Comparison of ENCODE assay signal across 20 cellular contexts in genomic region chr3:177642042-177642441, GRCh38.
DNase-seq lines count a peak whose midpoint lies in the region; ATAC-seq and TF ChIP-seq lines count a peak whose summit lies in the region.
"Had no signal": no experiment of that assay in that cellular context is flagged by ENCODE, and none has a peak within 500 bp of the region (broad histone marks: within the 10 kb centered on the region; RNA-seq: fewer than 3 reads in every experiment).

No MANE protein-coding gene starts in this region.

- H3K79me1 ChIP-seq in mesenchymal stem cell (replicated peaks; ENCODE audit: low read length, poor library complexity, severe bottlenecking), result no peaks in the 10 kb centered on the region

- H2BK12ac ChIP-seq in mesenchymal stem cell (ENCODE audit: low read length in 2 of 2), result no peak overlapping the region

- peaks cover 47% of the 10 kb centered on the region for H3K4me1 Mint-ChIP-seq in activated T-cell treated with anti-CD3 and anti-CD28 coated beads, Interleukin-2, amount 50 U/mL, for 72 hours (ENCODE audit: low read depth)
- H3K4me1 Mint-ChIP-seq in activated naive CD8-positive, alpha-beta T cell (ENCODE audit: low read depth), result peaks cover 66% of the 10 kb centered on the region
- H3K4me1 Mint-ChIP-seq in neural progenitor cell, result peaks cover 14% of the 10 kb centered on the region

- no peak overlapping the region for H3K18ac ChIP-seq in mesenchymal stem cell (ENCODE audit: low read depth in 1 of 2, low read length in 2 of 2)

- peak overlapping the region; percentile 11 to 22 for H3K4me3 Mint-ChIP-seq in activated T-cell treated with anti-CD3 and anti-CD28 coated beads, Interleukin-2, amount 50 U/mL, for 72 hours
- H3K4me3 Mint-ChIP-seq in activated naive CD8-positive, alpha-beta T cell, result no peak overlapping the region
- no peak overlapping the region for H3K4me3 Mint-ChIP-seq in neural progenitor cell

- H3K27ac Mint-ChIP-seq in activated T-cell treated with anti-CD3 and anti-CD28 coated beads, Interleukin-2, amount 50 U/mL, for 72 hours, result no peak overlapping the region
- peak overlapping the region; percentile 58 for H3K27ac Mint-ChIP-seq in activated naive CD8-positive, alpha-beta T cell
- H3K27ac Mint-ChIP-seq in neural progenitor cell, result peak overlapping the region; percentile 6
- H3K27ac Mint-ChIP-seq: IgD-negative memory B cell had no signal

- no peak overlapping the region for H2BK5ac ChIP-seq in mesenchymal stem cell (ENCODE audit: low read depth, low read length, poor library complexity, severe bottlenecking)

- 72% methylated on average over 2 of the region's 3 CpGs for WGBS in mesenchymal stem cell

- H3K4me3 ChIP-seq in neural progenitor cell, result no peak overlapping the region
- no peak overlapping the region for H3K4me3 ChIP-seq in mesenchymal stem cell (ENCODE audit: insufficient read depth in 1 of 2, low read depth in 1 of 2, low read length in 2 of 2)
- H3K4me3 ChIP-seq: body of pancreas, coronary artery, heart left ventricle, right lobe of liver, stomach, vagina had no signal

- H3K9me3 Mint-ChIP-seq in activated T-cell treated with anti-CD3 and anti-CD28 coated beads, Interleukin-2, amount 50 U/mL, for 72 hours, result no peaks in the 10 kb centered on the region
- no peaks in the 10 kb centered on the region for H3K9me3 Mint-ChIP-seq in activated naive CD8-positive, alpha-beta T cell (ENCODE audit: low read depth)
- peaks cover 8% of the 10 kb centered on the region for H3K9me3 Mint-ChIP-seq in neural progenitor cell
- H3K9me3 Mint-ChIP-seq: IgD-negative memory B cell had no signal

- H2BK120ac ChIP-seq in mesenchymal stem cell (ENCODE audit: low read depth, low read length), result no peak overlapping the region

- H3K4me1 ChIP-seq in neural progenitor cell (peaks cover 9% of the 10 kb centered on the region), mesenchymal stem cell (ENCODE audit: control insufficient read depth, insufficient read depth, low read depth, low read length) (peaks cover 6% of the 10 kb centered on the region)
- H3K4me1 ChIP-seq: body of pancreas, right lobe of liver had no signal

- no peak overlapping the region for H3K27ac ChIP-seq in neural progenitor cell
- H3K27ac ChIP-seq in mesenchymal stem cell (ENCODE audit: low read length, poor library complexity, severe bottlenecking), result no peak overlapping the region
- H3K27ac ChIP-seq: body of pancreas, C4-2B, HL-60, right lobe of liver, vagina had no signal

- no peak overlapping the region for H3K9ac ChIP-seq in neural progenitor cell
- H3K9ac ChIP-seq in mesenchymal stem cell (ENCODE audit: low read length), result no peak overlapping the region

- H3F3A ChIP-seq in neural progenitor cell (ENCODE audit: low read depth), result no peaks in the 10 kb centered on the region

- H3K27me3 ChIP-seq in neural progenitor cell, result no peaks in the 10 kb centered on the region
- no peaks in the 10 kb centered on the region for H3K27me3 ChIP-seq in mesenchymal stem cell (ENCODE audit: control insufficient read depth in 1 of 2, insufficient read depth in 1 of 2, low read length in 2 of 2)
- H3K27me3 ChIP-seq: body of pancreas, heart left ventricle, right lobe of liver, stomach, vagina had no signal

- intact Hi-C loops in left colon (cut with DNase I, micrococcal nuclease), result no loop called here

- no peaks in the 10 kb centered on the region for H3K79me2 ChIP-seq in neural progenitor cell (ENCODE audit: low read depth)

- H3K9me3 ChIP-seq in neural progenitor cell (ENCODE audit: low read depth), result no peaks in the 10 kb centered on the region
- no peaks in the 10 kb centered on the region for H3K9me3 ChIP-seq in mesenchymal stem cell (ENCODE audit: control insufficient read depth, low read length)
- H3K9me3 ChIP-seq: body of pancreas, right lobe of liver, stomach, vagina had no signal

- H4K20me1 ChIP-seq in neural progenitor cell (ENCODE audit: low read depth), result no peaks in the 10 kb centered on the region

- no peak overlapping the region for H3K14ac ChIP-seq in mesenchymal stem cell (ENCODE audit: low read length in 2 of 2)

- H3K23ac ChIP-seq in mesenchymal stem cell (ENCODE audit: low read length in 2 of 2), result no peak overlapping the region

- no peak overlapping the region for H4K8ac ChIP-seq in mesenchymal stem cell (ENCODE audit: low read length)

- TF ChIP-seq CTCF in neural progenitor cell (IDR thresholded peaks at IDR 0.05), result no peak

- H3K27me3 Mint-ChIP-seq in activated T-cell treated with anti-CD3 and anti-CD28 coated beads, Interleukin-2, amount 50 U/mL, for 72 hours (ENCODE audit: low read depth), result no peaks in the 10 kb centered on the region
- H3K27me3 Mint-ChIP-seq in activated naive CD8-positive, alpha-beta T cell, result no peaks in the 10 kb centered on the region
- peaks cover 2% of the 10 kb centered on the region for H3K27me3 Mint-ChIP-seq in neural progenitor cell (ENCODE audit: insufficient read depth, low read depth)
- H3K27me3 Mint-ChIP-seq: IgD-negative memory B cell had no signal

- no peak for ATAC-seq in activated T-cell treated with anti-CD3 and anti-CD28 coated beads, Interleukin-2, amount 50 U/mL, for 72 hours (replicated peaks in 1 of 2)
- ATAC-seq in left colon (no peak), GM18517 (IDR thresholded peaks at IDR 0.05; ENCODE audit: unreplicated experiment) (no peak)
- ATAC-seq: body of pancreas, left ventricle myocardium superior had no signal

- no peak overlapping the region for H3K4ac ChIP-seq in mesenchymal stem cell (ENCODE audit: low read depth in 1 of 2, low read length in 2 of 2)

- H2AK5ac ChIP-seq in mesenchymal stem cell (ENCODE audit: low read length, severe bottlenecking), result no peak overlapping the region

- H4K91ac ChIP-seq in mesenchymal stem cell (ENCODE audit: low read length), result no peak overlapping the region

- no peaks in the 10 kb centered on the region for H3K36me3 ChIP-seq in neural progenitor cell
- H3K36me3 ChIP-seq in mesenchymal stem cell (ENCODE audit: control insufficient read depth in 1 of 2, insufficient read depth in 2 of 2, low read depth in 1 of 2, low read length in 2 of 2), result no peaks in the 10 kb centered on the region
- H3K36me3 ChIP-seq: heart left ventricle, right lobe of liver, stomach, vagina had no signal

- H2AFZ ChIP-seq in neural progenitor cell (replicated peaks), result peak overlapping the region; percentile 76
- no peak overlapping the region for H2AFZ ChIP-seq in mesenchymal stem cell (ENCODE audit: low read depth, low read length)

- peaks cover 0 to 1% of the 10 kb centered on the region in 2 donors for H3K36me3 Mint-ChIP-seq in activated T-cell treated with anti-CD3 and anti-CD28 coated beads, Interleukin-2, amount 50 U/mL, for 72 hours (ENCODE audit: insufficient read depth in 2 of 2)
- peaks cover 2% of the 10 kb centered on the region for H3K36me3 Mint-ChIP-seq in activated naive CD8-positive, alpha-beta T cell
- H3K36me3 Mint-ChIP-seq in neural progenitor cell, result peaks cover 1% of the 10 kb centered on the region

- H2BK15ac ChIP-seq in mesenchymal stem cell (ENCODE audit: low read depth, poor library complexity, severe bottlenecking), result no peak overlapping the region

- H3K4me2 ChIP-seq in neural progenitor cell, result no peak overlapping the region
- no peak overlapping the region for H3K4me2 ChIP-seq in mesenchymal stem cell (ENCODE audit: low read length, poor library complexity, severe bottlenecking)

- no peak for DNase-seq in activated T-cell treated with anti-CD3 and anti-CD28 coated beads, Interleukin-2, amount 50 U/mL, for 72 hours
- DNase-seq in activated T-cell treated with anti-CD3 and anti-CD28 coated beads for 4 hours (no peak), neural progenitor cell (ENCODE audit: low spot score) (no peak), mesenchymal stem cell (no peak), left colon (no peak), mesenteric fat pad (ENCODE audit: low spot score) (no peak)
- DNase-seq: activated naive CD4-positive, alpha-beta T cell treated with anti-CD3 and anti-CD28 coated beads, Interleukin-2, amount 50 U/mL, for 16 hours; body of pancreas; heart left ventricle; left ventricle myocardium superior; NCI-H446 treated with DMSO at 0.1 percent for 48 hours; right lobe of liver; stomach had no signal

Comparison
In these comparisons a context has a peak if more than half of its experiments do, and no peak if none do; other contexts are left out.
1. H3K4me3 Mint-ChIP-seq: peak in activated T-cell treated with anti-CD3 and anti-CD28 coated beads, Interleukin-2, amount 50 U/mL, for 72 hours (2 of 2); none in activated naive CD8-positive, alpha-beta T cell (single experiment) and neural progenitor cell (single experiment).